ENCODE assay signal across 24 cellular contexts in genomic region chr20:39390186-39390585, GRCh38.
"Had no signal": no experiment of that assay in that cellular context is flagged by ENCODE, and none has a peak within 500 bp of the region (broad histone marks: within the 10 kb centered on the region; RNA-seq: fewer than 3 reads in every experiment).

No MANE protein-coding gene starts in this region.

- H3K4me3 ChIP-seq: hepatocyte, lower lobe of right lung, psoas muscle, right lobe of liver, smooth muscle cell, transverse colon, upper lobe of left lung, vagina had no signal

- ATAC-seq: left lobe of liver; lower lobe of right lung; naive thymus-derived CD8-positive, alpha-beta T cell; psoas muscle; right lobe of liver; stimulated activated memory B cell treated with anti-CD40 and anti-IgM and Interleukin-4, amounts not matched to agents 10 μg/mL and 1 μg/mL and 100 μg/mL, for 72 hours; stimulated activated naive CD8-positive, alpha-beta T cell treated with anti-CD3 and anti-CD28 coated beads, Interleukin-15, amount 100 ng/mL, for 72 hours had no signal

- H3K27ac ChIP-seq: hepatocyte, lower lobe of right lung, neutrophil, parathyroid adenoma, psoas muscle, right lobe of liver, transverse colon, upper lobe of left lung, vagina had no signal

- H3K27me3 ChIP-seq: hepatocyte, neutrophil, right lobe of liver, transverse colon, upper lobe of left lung, vagina had no signal

- H3K4me1 ChIP-seq: lower lobe of right lung, parathyroid adenoma, psoas muscle, right lobe of liver, transverse colon, upper lobe of left lung, vagina had no signal

- H3K9ac ChIP-seq: parathyroid adenoma had no signal

- H3K36me3 ChIP-seq: lower lobe of right lung, neutrophil, right lobe of liver, transverse colon, upper lobe of left lung, vagina had no signal

- H2AFZ ChIP-seq: hepatocyte, parathyroid adenoma had no signal

- DNase-seq: islet precursor cell; lower lobe of right lung; mammary epithelial cell; mesenchymal stem cell; naive thymus-derived CD8-positive, alpha-beta T cell; occipital lobe; psoas muscle; right lobe of liver; stimulated activated CD4-positive, alpha-beta T cell treated with anti-CD3 and anti-CD28 coated beads, Interleukin-1b, Interleukin-23, amount 100 ng/mL, for 48 hours; stimulated activated CD4-positive, alpha-beta T cell treated with anti-CD3 and anti-CD28 coated beads, Interleukin-2, amount 100 ng/mL, for 48 hours; stimulated activated CD4-positive, alpha-beta T cell treated with anti-CD3 and anti-CD28 coated beads, Interleukin-4, amount 100 ng/mL, for 4 hours; stimulated activated CD8-positive, alpha-beta memory T cell treated with anti-CD3 and anti-CD28 coated beads, Interleukin-4, amount 100 ng/mL, for 48 hours; stimulated activated naive CD4-positive, alpha-beta T cell treated with Interleukin-2 at 50 U/mL for 16 hours; stimulated activated naive CD8-positive, alpha-beta T cell treated with anti-CD3 and anti-CD28 coated beads, Interleukin-15, amount 100 ng/mL, for 72 hours; substantia nigra; transverse colon; upper lobe of left lung had no signal

- H3K4me2 ChIP-seq: hepatocyte, smooth muscle cell had no signal

- H3K9me3 ChIP-seq: lower lobe of right lung, neutrophil, psoas muscle, right lobe of liver, transverse colon, upper lobe of left lung, vagina had no signal

- H3K79me2 ChIP-seq: hepatocyte, parathyroid adenoma had no signal
